ENCODE assay signal across 19 cellular contexts in the genomic region with DNA sequence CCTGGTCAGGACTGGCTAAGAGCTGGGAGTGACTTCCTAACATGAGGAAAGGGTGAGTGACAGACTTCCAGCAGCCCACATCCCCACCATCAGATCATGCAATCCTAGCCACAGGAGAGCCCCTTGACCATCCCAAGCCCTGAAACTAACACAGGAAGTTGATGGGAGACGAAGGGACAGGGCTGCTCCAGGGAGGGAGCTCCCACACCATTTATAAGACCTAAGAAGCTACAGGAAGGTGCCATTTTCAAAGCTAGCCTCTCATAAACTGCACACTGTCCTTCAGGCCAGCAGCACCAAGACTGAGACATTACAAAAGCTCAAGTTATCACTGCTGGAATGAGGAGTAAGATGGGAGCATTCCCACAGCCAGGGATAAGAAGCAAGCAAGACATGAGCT. TPM values are rescaled to one million over a fixed set of nuclear protein-coding genes. Genes with fewer than 3 reads are reported as not detected.
A peak's percentile ranks its signal among the peaks of the same experiment; 100 is the strongest.
DNase-seq lines count a peak whose midpoint lies in the region; ATAC-seq, FAIRE-seq and TF ChIP-seq lines count a peak whose summit lies in the region.
"Had no signal": no experiment of that assay in that cellular context is flagged by ENCODE, and none has a peak within 500 bp of the region (broad histone marks: within the 10 kb centered on the region; RNA-seq: fewer than 3 reads in every experiment).

No MANE protein-coding gene starts in this region.

- in situ Hi-C loops in IMR-90 (cut with MboI; ENCODE audit: low sequenced_read_pairs) (no loop called here), K562 (cut with MboI) (loop anchor here (25.0 kb wide), 1 partner anchor 1316 kb away; the partner anchor contains the start of gene BRMS1L)

- ATAC-seq in IMR-90 (ENCODE audit: low read depth) (no peak), K562 (peak; percentile 56)

- H3K9me1 ChIP-seq in IMR-90 (ENCODE audit: insufficient read depth, low read length) (0 out of 2 replicates have a peak, but pooled peaks cover 3% of the 10 kb centered on the region), K562 (ENCODE audit: control insufficient read depth, insufficient read depth, low read length) (no peaks in the 10 kb centered on the region)

- H4K91ac ChIP-seq in IMR-90 (ENCODE audit: insufficient read depth, low read depth, low read length): no peak overlapping the region
- H4K91ac ChIP-seq in neuronal stem cell (ENCODE audit: low read depth, low read length, poor library complexity): no peak overlapping the region

- TF ChIP-seq CTCF in IMR-90 (conservative IDR thresholded peaks at IDR 0.05; ENCODE audit: low read depth, low read length): no peak
- no peak; a peak in 1 of 6 replicates for TF ChIP-seq CTCF in K562 (IDR thresholded peaks at IDR 0.05 in 2 of 3, conservative IDR thresholded peaks at IDR 0.05 in 1 of 3; ENCODE audit: insufficient read depth in 2 of 3, low read depth in 1 of 3, low read length in 3 of 3)
- TF ChIP-seq CTCF in tibial nerve (IDR thresholded peaks at IDR 0.05): no peak

- no CpG with 5 or more reads among the region's 1 CpG for whole genome bisulfite sequencing in IMR-90 (ENCODE audit: extremely low coverage in 2 of 2, insufficient read length in 1 of 2), 2 experiments
- WGBS in K562 (ENCODE audit: insufficient coverage, low coverage, missing lambda C conversion rate): no CpG with 5 or more reads among the region's 1 CpG
- WGBS in neuronal stem cell (ENCODE audit: extremely low coverage in 2 of 2, insufficient read length in 2 of 2, insufficient replicate concordance in 1 of 2), 2 donors: no CpG with 5 or more reads among the region's 1 CpG
- 14 to 33% methylated on average over 1 of the region's 1 CpG for WGBS in tibial nerve, 2 donors

- no peak for TF ChIP-seq POLR2A in IMR-90 (IDR thresholded peaks at IDR 0.05; ENCODE audit: low read depth, low read length)
- no peak for TF ChIP-seq POLR2A in K562 (conservative IDR thresholded peaks at IDR 0.05)
- no peak for TF ChIP-seq POLR2A in tibial nerve (IDR thresholded peaks at IDR 0.05)

- no peak overlapping the region for H2BK5ac ChIP-seq in IMR-90 (ENCODE audit: low read depth, low read length, poor library complexity, severe bottlenecking)
- no peak overlapping the region for H2BK5ac ChIP-seq in neuronal stem cell (ENCODE audit: low read length)

- H3K4me3 ChIP-seq in IMR-90 (ENCODE audit: insufficient read depth, low read depth, low read length) (no peak overlapping the region), K562 (no peak overlapping the region), neuronal stem cell (ENCODE audit: low read length in 2 of 2) (no peak overlapping the region), tibial nerve (no peak overlapping the region)
- H3K4me3 ChIP-seq: HAP-1 had no signal

- CTCF ChIA-PET in IMR-90 (lab: Yijun Ruan, JAX) (interaction anchor here (1.0 to 1.1 kb wide), 2 partner anchors 18 to 600 kb away, joined by 4 read pairs; no protein-coding TSS in a partner anchor), K562 (lab: Yijun Ruan, JAX; ENCODE audit: low intra/inter-chr PET ratio) (no interaction called here)

- no peak overlapping the region for H2AK9ac ChIP-seq in IMR-90 (replicated peaks; ENCODE audit: low read depth, low read length, poor library complexity)

- no TSS peak for BruUV-seq in IMR-90 (replicated peaks; lab: Mats Ljungman, UMichigan)
- BruUV-seq in K562 (replicated peaks; lab: Mats Ljungman, UMichigan): no TSS peak

- H3K4me1 ChIP-seq in IMR-90 (ENCODE audit: control insufficient read depth, insufficient read depth, low read length): no peaks in the 10 kb centered on the region
- H3K4me1 ChIP-seq in K562 (replicated peaks in 1 of 2; ENCODE audit: control insufficient read depth in 2 of 2, insufficient read depth in 2 of 2, low read length in 2 of 2): peaks cover 0 to 8% of the 10 kb centered on the region in 2 experiments; a peak in 2 of 5 replicates
- H3K4me1 ChIP-seq in neuronal stem cell (ENCODE audit: control insufficient read depth in 2 of 2, insufficient read depth in 1 of 2, low read depth in 1 of 2, low read length in 2 of 2): no peaks in the 10 kb centered on the region
- peaks cover 0 to 3% (median 0%) of the 10 kb centered on the region in 4 donors for H3K4me1 ChIP-seq in tibial nerve
- H3K4me1 ChIP-seq: HAP-1 had no signal

- H3K14ac ChIP-seq in IMR-90 (replicated peaks; ENCODE audit: low read depth, low read length) (no peak overlapping the region; the same call in 1 of the 2 replicates), neuronal stem cell (ENCODE audit: low read length) (no peak overlapping the region)

- dilution Hi-C loops in IMR-90 (cut with HindIII; ENCODE audit: low sequenced_read_pairs, unreplicated experiment): no loop called here

- intact Hi-C loops in IMR-90 (cut with micrococcal nuclease) (no loop called here), K562 (cut with micrococcal nuclease) (loop anchor here (5.0 kb wide), 1 partner anchor 44 kb away; the partner anchor contains the start of gene MIPOL1)

- no peak overlapping the region for H2BK120ac ChIP-seq in IMR-90 (ENCODE audit: low read depth, low read length)
- no peak overlapping the region for H2BK120ac ChIP-seq in neuronal stem cell (ENCODE audit: low read depth, low read length)

- H3K9me3 ChIP-seq in IMR-90 (ENCODE audit: control insufficient read depth, insufficient read depth, low read length) (peaks cover 3% of the 10 kb centered on the region; the same call in 1 of the 2 replicates), K562 (replicated peaks; ENCODE audit: control insufficient read depth, insufficient read depth, low read depth, low read length) (no peaks in the 10 kb centered on the region; the same call in 1 of the 2 replicates), neuronal stem cell (replicated peaks in 1 of 2; ENCODE audit: control insufficient read depth in 2 of 2, insufficient read depth in 1 of 2, low read depth in 1 of 2, low read length in 2 of 2) (no peaks in the 10 kb centered on the region), tibial nerve (peaks cover 0 to 20% (median 3%) of the 10 kb centered on the region in 4 donors)
- H3K9me3 ChIP-seq: HAP-1 had no signal

- H2BK15ac ChIP-seq in IMR-90 (ENCODE audit: low read depth, low read length): no peak overlapping the region
- H2BK15ac ChIP-seq in neuronal stem cell (ENCODE audit: low read length): no peak overlapping the region

- H3K56ac ChIP-seq in IMR-90 (ENCODE audit: extremely low read depth, insufficient read depth, low read length): no peak overlapping the region

- TF ChIP-seq EP300 in K562 (IDR thresholded peaks at IDR 0.05; ENCODE audit: low read length) (no peak), tibial nerve (IDR thresholded peaks at IDR 0.05) (no peak)

- TF ChIP-seq RAD21 in IMR-90 (IDR thresholded peaks at IDR 0.05; ENCODE audit: low read length) (no peak), K562 (CRISPR knock-in tag; conservative IDR thresholded peaks at IDR 0.05 in 1 of 2, IDR thresholded peaks at IDR 0.05 in 1 of 2) (peak in 1 of 2 experiments; percentile 34; a peak in 2 of 4 replicates)

- H3K23ac ChIP-seq in IMR-90 (ENCODE audit: low read depth, low read length) (0 out of 2 replicates have a peak overlapping the region, but pooled peaks have one; percentile 25), neuronal stem cell (ENCODE audit: low read depth, low read length, poor library complexity) (peak overlapping the region; percentile 2)

- H2AFZ ChIP-seq in IMR-90 (replicated peaks; ENCODE audit: low read length, poor library complexity): no peak overlapping the region
- H2AFZ ChIP-seq in K562 (ENCODE audit: low read depth, low read length): no peak overlapping the region
- H2AFZ ChIP-seq in neuronal stem cell (ENCODE audit: low read length): no peak overlapping the region

- DNase-seq in IMR-90 (no peak), K562 (ENCODE audit: extremely low read depth in 1 of 4, low spot score in 3 of 4) (no peak), neuronal stem cell (ENCODE audit: low spot score) (no peak), tibial nerve (ENCODE audit: low spot score in 2 of 2) (no peak), GOT3 (lab: John Stamatoyannopoulos, UW) (no peak)
- DNase-seq in stimulated activated CD4-positive, alpha-beta T cell treated with anti-CD3 and anti-CD28 coated beads, Interleukin-4, amount 100 ng/mL, for 1 hour: no peak
- DNase-seq: C1 segment of cervical spinal cord; Calu3; CD4-positive, alpha-beta memory T cell; COR-L47; DMS53; DMS79 treated with DMSO at 0.1 percent for 48 hours; GF-D8; HFFc6 had no signal

- no peak overlapping the region for H2BK12ac ChIP-seq in neuronal stem cell (ENCODE audit: low read length)

- H3K79me1 ChIP-seq in IMR-90 (ENCODE audit: low read depth in 1 of 2, low read length in 2 of 2) (no peaks in the 10 kb centered on the region), neuronal stem cell (ENCODE audit: low read depth, low read length) (peaks cover 3% of the 10 kb centered on the region)

- H3K36me3 ChIP-seq in IMR-90 (ENCODE audit: control insufficient read depth, insufficient read depth, low read length) (no peaks in the 10 kb centered on the region), K562 (ENCODE audit: control insufficient read depth, insufficient read depth, low read length) (no peaks in the 10 kb centered on the region; the same call in 2 of the 3 replicates), neuronal stem cell (replicated peaks in 1 of 2; ENCODE audit: control insufficient read depth in 2 of 2, insufficient read depth in 2 of 2, low read length in 2 of 2) (no peaks in the 10 kb centered on the region), tibial nerve (no peaks in the 10 kb centered on the region)
- H3K36me3 ChIP-seq: HAP-1 had no signal

- POLR2A ChIA-PET in IMR-90 (lab: Charles Lee; ENCODE audit: unreplicated experiment): no interaction called here
- POLR2A ChIA-PET in K562 (lab: Yijun Ruan, JAX): interaction anchor here (0.6 to 0.9 kb wide), 2 partner anchors 15 to 192 kb away, joined by 3 read pairs; no protein-coding TSS in a partner anchor

- no peak overlapping the region for H3K4ac ChIP-seq in IMR-90 (ENCODE audit: low read depth, low read length)
- no peak overlapping the region for H3K4ac ChIP-seq in neuronal stem cell (ENCODE audit: low read length)

- no peak overlapping the region for H4K5ac ChIP-seq in IMR-90 (ENCODE audit: low read depth, low read length)

- H3K27me3 ChIP-seq in IMR-90 (ENCODE audit: control insufficient read depth, insufficient read depth, low read length): peaks cover 4% of the 10 kb centered on the region; the same call in 1 of the 2 replicates
- H3K27me3 ChIP-seq in K562 (ENCODE audit: control insufficient read depth in 2 of 2, insufficient read depth in 2 of 2, low read length in 2 of 2): no peaks in the 10 kb centered on the region
- no peaks in the 10 kb centered on the region for H3K27me3 ChIP-seq in neuronal stem cell (ENCODE audit: control insufficient read depth in 3 of 3, insufficient read depth in 3 of 3, low read depth in 1 of 3, low read length in 3 of 3)
- H3K27me3 ChIP-seq in tibial nerve: no peaks in the 10 kb centered on the region

- H4K8ac ChIP-seq in IMR-90 (ENCODE audit: low read depth in 2 of 2, low read length in 2 of 2) (no peak overlapping the region), neuronal stem cell (ENCODE audit: low read depth, low read length) (no peak overlapping the region)

- FAIRE-seq in K562 (lab: Jason Lieb, UNC): no peak
- FAIRE-seq: GM12891, GM18507, H54 had no signal

- no peak overlapping the region for H3K18ac ChIP-seq in IMR-90 (ENCODE audit: low read depth, low read length)
- H3K18ac ChIP-seq in neuronal stem cell (ENCODE audit: low read length): no peak overlapping the region

- H2AK5ac ChIP-seq in IMR-90 (ENCODE audit: low read depth, low read length): no peak overlapping the region
- H2AK5ac ChIP-seq in neuronal stem cell (ENCODE audit: low read depth, low read length): no peak overlapping the region

- H4K20me1 ChIP-seq in IMR-90 (ENCODE audit: insufficient read depth, low read length) (no peaks in the 10 kb centered on the region), K562 (replicated peaks; ENCODE audit: control insufficient read depth, insufficient read depth, low read length) (no peaks in the 10 kb centered on the region)

- H2BK20ac ChIP-seq in IMR-90 (ENCODE audit: low read depth, low read length): no peak overlapping the region

- H3K9ac ChIP-seq in IMR-90 (ENCODE audit: low read depth, low read length) (no peak overlapping the region), K562 (ENCODE audit: insufficient read depth in 1 of 2, low read depth in 2 of 2, low read length in 2 of 2) (peak overlapping the region in 1 of 2 experiments; percentile 55; a peak in 2 of 4 replicates), neuronal stem cell (ENCODE audit: low read depth, low read length, poor library complexity) (no peak overlapping the region)

- H3K4me2 ChIP-seq in IMR-90 (ENCODE audit: low read depth, low read length): no peak overlapping the region
- no peak overlapping the region for H3K4me2 ChIP-seq in K562 (ENCODE audit: insufficient read depth, low read length)
- H3K4me2 ChIP-seq in neuronal stem cell (ENCODE audit: insufficient read depth, low read length, poor library complexity, severe bottlenecking): no peak overlapping the region

- H3K27ac ChIP-seq in IMR-90 (ENCODE audit: insufficient read depth, low read length) (no peak overlapping the region), K562 (ENCODE audit: extremely low read depth, low read depth, low read length) (no peak overlapping the region), neuronal stem cell (replicated peaks; ENCODE audit: low read length) (no peak overlapping the region), tibial nerve (no peak overlapping the region)

- peaks cover 83% of the 10 kb centered on the region for H3K79me2 ChIP-seq in K562 (ENCODE audit: control insufficient read depth, insufficient read depth, low read length)

RNA-seq across cellular contexts. Expression of gene SLC25A21, which starts 19.4 kb away (rescaled TPM):
- total RNA-seq in IMR-90 (2012; rRNA removed) (0.90 and 2.5 TPM in 2 replicates), K562 (2014; rRNA removed) (21.6 and 25.8 TPM in 2 replicates), K562 (2014; rRNA removed; fragmentation: Illumina TruSeq; extraction: Trizol) (40.8 and 44.8 TPM in 2 replicates), K562 (2015; rRNA removed; fragmentation: Illumina TruSeq; extraction: Trizol) (34.8 and 46.9 TPM in 2 replicates), K562 (2021) (25.1 and 28.7 TPM in 2 replicates), tibial nerve (under 1 TPM in 3 of 4 donors, not detected in 1; 0.30 to 0.98 (median 0.42) TPM)
- polyA plus RNA-seq in IMR-90 (2012; rRNA removed) (0.49 and 0.62 TPM in 2 replicates), K562 (2011; rRNA removed) (9.3 and 15.2 TPM in 2 replicates), K562 (2014; fragmentation: Illumina TruSeq; extraction: Trizol) (20.1 and 21.5 TPM in 2 replicates), K562 (2014; fragmentation: Nextera tagmentation; extraction: Ambion mirVana) (10 to 100 TPM; 44.6 to 46.7 TPM), K562 (2014; rRNA removed) (15.7 and 17.7 TPM in 2 replicates)
- polyA plus RNA-seq in IMR-90 (2012; cell fraction: cytosol; rRNA removed): 0.21 TPM in 2 replicates
- 0.04 and 0.58 TPM in 2 replicates for polyA plus RNA-seq in IMR-90 (2012; cell fraction: nucleus; rRNA removed; ENCODE audit: low replicate concordance)
- 13.3 and 20.2 TPM in 2 replicates for total RNA-seq in K562 (2011; cell fraction: chromatin; rRNA removed; ENCODE audit: low replicate concordance)
- 10.0 and 13.8 TPM in 2 replicates for total RNA-seq in K562 (2011; cell fraction: nucleolus; rRNA removed)
- total RNA-seq in K562 (2011; cell fraction: nucleoplasm; rRNA removed): 19.4 and 20.5 TPM in 2 replicates
- polyA plus RNA-seq in K562 (2011; cell fraction: cytosol; rRNA removed): 4.5 and 5.1 TPM in 2 replicates
- polyA plus RNA-seq in K562 (2011; cell fraction: nucleus; rRNA removed): 4.8 and 6.0 TPM in 2 replicates
- 20.9 and 25.7 TPM in 2 replicates for polyA plus RNA-seq in K562 (2012)
- polyA minus RNA-seq in K562 (2011; rRNA and poly(A)+ RNA removed): 16.4 and 16.5 TPM in 2 replicates
- polyA minus RNA-seq in K562 (2011; cell fraction: cytosol; rRNA and poly(A)+ RNA removed): 9.4 and 12.5 TPM in 2 replicates
- 11.3 and 17.9 TPM in 2 replicates for polyA minus RNA-seq in K562 (2011; cell fraction: nucleus; rRNA and poly(A)+ RNA removed)
- polyA plus RNA-seq in neuronal stem cell (2013, experiment 1 of 2): 1.6 TPM
- polyA plus RNA-seq in neuronal stem cell (2013, experiment 2 of 2): 1.8 TPM
- total RNA-seq: CD4-positive, alpha-beta memory T cell had no signal
- polyA plus RNA-seq: CD4-positive, alpha-beta memory T cell had no signal

RNA-seq across cellular contexts. Expression of gene MIPOL1, which starts 44.7 kb away (rescaled TPM):
- total RNA-seq in IMR-90 (2012; rRNA removed): 5.9 and 11.4 TPM in 2 replicates
- polyA plus RNA-seq in IMR-90 (2012; rRNA removed): 1.9 and 2.7 TPM in 2 replicates
- polyA plus RNA-seq in IMR-90 (2012; cell fraction: cytosol; rRNA removed): 0.16 and 0.40 TPM in 2 replicates
- polyA plus RNA-seq in IMR-90 (2012; cell fraction: nucleus; rRNA removed; ENCODE audit: low replicate concordance): 0.52 and 2.6 TPM in 2 replicates
- total RNA-seq in K562 (2011; cell fraction: chromatin; rRNA removed; ENCODE audit: low replicate concordance): 16.2 and 80.1 TPM in 2 replicates
- total RNA-seq in K562 (2011; cell fraction: nucleolus; rRNA removed): 8.0 and 9.2 TPM in 2 replicates
- 15.2 and 29.5 TPM in 2 replicates for total RNA-seq in K562 (2011; cell fraction: nucleoplasm; rRNA removed)
- 8.2 and 9.8 TPM in 2 replicates for total RNA-seq in K562 (2014; rRNA removed)
- total RNA-seq in K562 (2014; rRNA removed; fragmentation: Illumina TruSeq; extraction: Trizol): 21.9 and 22.2 TPM in 2 replicates
- total RNA-seq in K562 (2015; rRNA removed; fragmentation: Illumina TruSeq; extraction: Trizol): 16.8 and 21.1 TPM in 2 replicates
- total RNA-seq in K562 (2021): 14.5 and 14.9 TPM in 2 replicates
- polyA plus RNA-seq in K562 (2011; rRNA removed): 7.1 and 10.1 TPM in 2 replicates
- 0.95 and 1.4 TPM in 2 replicates for polyA plus RNA-seq in K562 (2011; cell fraction: cytosol; rRNA removed)
- 6.7 and 9.6 TPM in 2 replicates for polyA plus RNA-seq in K562 (2011; cell fraction: nucleus; rRNA removed)
- polyA plus RNA-seq in K562 (2012): 5.5 and 9.7 TPM in 2 replicates
- polyA plus RNA-seq in K562 (2014; fragmentation: Illumina TruSeq; extraction: Trizol): 11.4 and 12.4 TPM in 2 replicates
- polyA plus RNA-seq in K562 (2014; fragmentation: Nextera tagmentation; extraction: Ambion mirVana): 1 to 10 TPM; 6.7 to 9.5 TPM
- polyA plus RNA-seq in K562 (2014; rRNA removed): 14.7 and 15.2 TPM in 2 replicates
- polyA minus RNA-seq in K562 (2011; rRNA and poly(A)+ RNA removed): 30.3 and 36.4 TPM in 2 replicates
- 7.3 and 7.9 TPM in 2 replicates for polyA minus RNA-seq in K562 (2011; cell fraction: cytosol; rRNA and poly(A)+ RNA removed)
- polyA minus RNA-seq in K562 (2011; cell fraction: nucleus; rRNA and poly(A)+ RNA removed): 28.9 and 63.2 TPM in 2 replicates
- 8.8 TPM for polyA plus RNA-seq in neuronal stem cell (2013, experiment 1 of 2)
- polyA plus RNA-seq in neuronal stem cell (2013, experiment 2 of 2): 10.0 TPM
- 10 to 100 TPM; 11.4 to 25.7 (median 18.9) TPM for total RNA-seq in tibial nerve
- total RNA-seq: A172 had no signal
